8 cellular contexts compared by ENCODE assay signal in genomic region chr1:234970731-234971476, GRCh38.
DNase-seq lines count a peak whose midpoint lies in the region; ATAC-seq, FAIRE-seq and TF ChIP-seq lines count a peak whose summit lies in the region.

No MANE protein-coding gene starts in this region.

- no peaks in the 10 kb centered on the region for H3K36me3 ChIP-seq in PC-3 (ENCODE audit: low read depth, low read length)

- no peaks in the 10 kb centered on the region for H3K27me3 ChIP-seq in PC-3 (ENCODE audit: low read length)

- no peaks in the 10 kb centered on the region for H4K20me1 ChIP-seq in PC-3 (ENCODE audit: low read length)

- no peaks in the 10 kb centered on the region for H3K79me2 ChIP-seq in PC-3 (ENCODE audit: low read length)

- no peak for FAIRE-seq in H54 (lab: Jason Lieb, UNC)

- no peak overlapping the region for H3K4me2 ChIP-seq in PC-3 (ENCODE audit: low read length)

- no peaks in the 10 kb centered on the region for H3K27me3 Mint-ChIP-seq in CD14-positive monocyte (ENCODE audit: low read depth in 3 of 3)
- H3K27me3 Mint-ChIP-seq in central memory CD8-positive, alpha-beta T cell, result peaks cover 8% of the 10 kb centered on the region
- no peaks in the 10 kb centered on the region for H3K27me3 Mint-ChIP-seq in stimulated activated memory B cell treated with anti-CD40 and anti-IgM and Interleukin-4, amounts not matched to agents 10 μg/mL and 1 μg/mL and 100 μg/mL, for 72 hours

- DNase-seq in CD14-positive monocyte (ENCODE audit: low spot score), result no peak
- peak; percentile 23 for DNase-seq in H54 (ENCODE audit: insufficient read length, low spot score)
- DNase-seq in PC-3, result peak; percentile 29
- no peak for DNase-seq in central memory CD8-positive, alpha-beta T cell (ENCODE audit: low spot score in 2 of 2)
- DNase-seq in kidney tubule cell (ENCODE audit: low spot score), result peak; percentile 76
- DNase-seq in epidermal melanocyte (ENCODE audit: insufficient read length, low spot score), result no peak
- DNase-seq in pons (ENCODE audit: low spot score), result no peak

- no peaks in the 10 kb centered on the region for H3K9me3 ChIP-seq in PC-3 (ENCODE audit: low read length)

- peaks cover 53% of the 10 kb centered on the region for H3K4me1 ChIP-seq in PC-3 (ENCODE audit: insufficient read depth, low read length)

- POLR2A ChIA-PET in PC-3 (lab: Charles Lee; ENCODE audit: unreplicated experiment), result interaction anchor here (0.5 to 0.7 kb wide), 2 partner anchors 13 to 247 kb away, joined by 4 read pairs; no protein-coding TSS in a partner anchor

- H3K36me3 Mint-ChIP-seq in CD14-positive monocyte, result peaks cover 11 to 20% of the 10 kb centered on the region in 2 donors
- H3K36me3 Mint-ChIP-seq in central memory CD8-positive, alpha-beta T cell (ENCODE audit: insufficient read depth), result peaks cover 7% of the 10 kb centered on the region
- H3K36me3 Mint-ChIP-seq in stimulated activated memory B cell treated with anti-CD40 and anti-IgM and Interleukin-4, amounts not matched to agents 10 μg/mL and 1 μg/mL and 100 μg/mL, for 72 hours, result no peaks in the 10 kb centered on the region

- intact Hi-C loops in CD14-positive monocyte (cut with micrococcal nuclease), result no loop called here
- intact Hi-C loops in PC-3 (cut with micrococcal nuclease), result no loop called here

- no peak for TF ChIP-seq POLR2A in H54 (IDR thresholded peaks at IDR 0.05; ENCODE audit: low read depth, low read length)

- H3F3A ChIP-seq in PC-3 (ENCODE audit: low read length, unreplicated experiment), result no peaks in the 10 kb centered on the region

- no peaks in the 10 kb centered on the region for H3K9me2 ChIP-seq in PC-3 (replicated peaks; ENCODE audit: low read length)

- no TSS peak for BruUV-seq in PC-3 (replicated peaks; lab: Mats Ljungman, UMichigan)

- H3K4me3 ChIP-seq in PC-3 (ENCODE audit: low read length), result no peak overlapping the region

- TF ChIP-seq CTCF in CD14-positive monocyte (IDR thresholded peaks at IDR 0.05), result no peak
- TF ChIP-seq CTCF in PC-3 (conservative IDR thresholded peaks at IDR 0.05; ENCODE audit: low read depth, low read length), result no peak

- H3K9ac ChIP-seq in PC-3 (ENCODE audit: low read length), result peak overlapping the region; percentile 18; the same call in 1 of the 2 replicates

- peaks cover 0 to 2% (median 0%) of the 10 kb centered on the region in 7 donors for H3K9me3 Mint-ChIP-seq in CD14-positive monocyte
- no peaks in the 10 kb centered on the region for H3K9me3 Mint-ChIP-seq in central memory CD8-positive, alpha-beta T cell
- H3K9me3 Mint-ChIP-seq in stimulated activated memory B cell treated with anti-CD40 and anti-IgM and Interleukin-4, amounts not matched to agents 10 μg/mL and 1 μg/mL and 100 μg/mL, for 72 hours, result no peaks in the 10 kb centered on the region

- no peak for ATAC-seq in PC-3
- peak; percentile 17 for ATAC-seq in central memory CD8-positive, alpha-beta T cell (replicated peaks; ENCODE audit: extremely low read depth, poor library complexity, severe bottlenecking)
- no peak for ATAC-seq in stimulated activated memory B cell treated with anti-CD40 and anti-IgM and Interleukin-4, amounts not matched to agents 10 μg/mL and 1 μg/mL and 100 μg/mL, for 72 hours

- peak overlapping the region; percentile 54 for H3K27ac ChIP-seq in PC-3 (ENCODE audit: low read length)

- peaks cover 69% of the 10 kb centered on the region for H3K4me1 Mint-ChIP-seq in CD14-positive monocyte
- peaks cover 37% of the 10 kb centered on the region for H3K4me1 Mint-ChIP-seq in central memory CD8-positive, alpha-beta T cell
- peaks cover 33% of the 10 kb centered on the region for H3K4me1 Mint-ChIP-seq in stimulated activated memory B cell treated with anti-CD40 and anti-IgM and Interleukin-4, amounts not matched to agents 10 μg/mL and 1 μg/mL and 100 μg/mL, for 72 hours

- no peak overlapping the region for H2AFZ ChIP-seq in PC-3 (ENCODE audit: low read length)

- CTCF ChIA-PET in PC-3 (lab: Charles Lee), result no interaction called here

- peak overlapping the region; percentile 85 to 94 (median 91) for H3K27ac Mint-ChIP-seq in CD14-positive monocyte
- H3K27ac Mint-ChIP-seq in central memory CD8-positive, alpha-beta T cell (ENCODE audit: low read depth), result peak overlapping the region; percentile 56
- H3K27ac Mint-ChIP-seq in stimulated activated memory B cell treated with anti-CD40 and anti-IgM and Interleukin-4, amounts not matched to agents 10 μg/mL and 1 μg/mL and 100 μg/mL, for 72 hours, result peak overlapping the region; percentile 34

- H3K4me3 Mint-ChIP-seq in CD14-positive monocyte, result peak overlapping the region; percentile 2 to 81
- peak overlapping the region; percentile 60 for H3K4me3 Mint-ChIP-seq in central memory CD8-positive, alpha-beta T cell
- H3K4me3 Mint-ChIP-seq in stimulated activated memory B cell treated with anti-CD40 and anti-IgM and Interleukin-4, amounts not matched to agents 10 μg/mL and 1 μg/mL and 100 μg/mL, for 72 hours, result no peak overlapping the region

Comparison
In these comparisons a context has a peak if more than half of its experiments do, and no peak if none do; other contexts are left out.
1. DNase-seq: peak in H54 (single experiment), PC-3 (single experiment) and kidney tubule cell (single experiment); none in CD14-positive monocyte (single experiment), central memory CD8-positive, alpha-beta T cell (0 of 2), epidermal melanocyte (single experiment) and pons (single experiment).
2. H3K27ac Mint-ChIP-seq: peak in every context shown above with its lines; median percentile 91 in CD14-positive monocyte; 56 in central memory CD8-positive, alpha-beta T cell; 34 in stimulated activated memory B cell treated with anti-CD40 and anti-IgM and Interleukin-4, amounts not matched to agents 10 μg/mL and 1 μg/mL and 100 μg/mL, for 72 hours.